22 cellular contexts compared by ENCODE assay signal in the genomic region with DNA sequence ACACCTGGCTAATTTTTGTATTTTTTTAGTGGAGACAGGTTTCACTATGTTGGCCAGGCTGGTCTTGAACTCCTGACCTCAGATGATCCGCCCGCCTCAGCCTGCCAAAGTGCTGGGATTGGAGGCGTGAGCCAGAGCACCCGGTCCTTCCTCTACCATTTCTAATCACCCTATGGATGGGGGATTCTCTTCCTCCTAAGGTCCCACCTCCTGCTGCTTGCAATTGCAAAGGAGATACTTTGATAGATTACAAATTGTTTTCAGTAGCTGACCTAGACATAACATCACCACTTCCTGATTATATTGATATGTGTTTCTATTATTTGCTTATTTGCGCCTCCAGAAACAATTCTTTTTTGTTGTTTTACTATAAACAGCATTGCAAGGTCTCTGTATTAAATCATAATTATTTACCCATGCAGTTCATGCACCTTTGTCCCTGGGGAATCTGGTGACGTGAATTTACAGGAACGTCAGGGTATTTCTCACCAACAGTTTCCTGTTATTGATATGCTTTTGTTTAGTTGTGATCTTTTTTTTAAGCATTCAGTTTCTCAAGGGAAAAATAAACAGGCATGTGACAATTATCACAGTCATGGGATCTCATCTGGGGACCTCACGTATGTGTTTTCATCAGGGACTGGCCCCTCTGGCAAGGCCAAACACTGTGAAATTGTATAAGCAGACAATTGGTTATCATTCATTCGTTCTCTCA. TPM values are rescaled to one million over a fixed set of nuclear protein-coding genes. Genes with fewer than 3 reads are reported as not detected.
"Had no signal": no experiment of that assay in that cellular context is flagged by ENCODE, and none has a peak within 500 bp of the region (broad histone marks: within the 10 kb centered on the region; RNA-seq: fewer than 3 reads in every experiment).

No MANE protein-coding gene starts in this region.

- H3K4me1 Mint-ChIP-seq: activated B cell treated with CpG ODN at 0.5 μM for 24 hours; central memory CD8-positive, alpha-beta T cell had no signal

- H3K27ac Mint-ChIP-seq: activated B cell treated with CpG ODN at 0.5 μM for 24 hours; activated CD4-positive, alpha-beta T cell treated with anti-CD3 and anti-CD28 coated beads, Interleukin-2, amount 10 ng/mL, durations not matched to agents 7 days and 5 days; activated naive CD8-positive, alpha-beta T cell; effector memory CD8-positive, alpha-beta T cell; natural killer cell treated with Interleukin-12 subunit alpha and Interleukin-12 subunit beta and Interleukin-15 and Interleukin-18, amount 100 ng/mL, for 72 hours; T-helper 17 cell had no signal

- H3K9me3 Mint-ChIP-seq: activated B cell treated with CpG ODN at 0.5 μM for 24 hours; central memory CD8-positive, alpha-beta T cell; effector memory CD8-positive, alpha-beta T cell; natural killer cell treated with Interleukin-12 subunit alpha and Interleukin-12 subunit beta and Interleukin-15 and Interleukin-18, amount 100 ng/mL, for 72 hours had no signal

- H3K4me3 ChIP-seq: body of pancreas, hepatocyte, lung, skin epidermis, tibial nerve, vagina had no signal

- H3K36me3 Mint-ChIP-seq: activated naive CD8-positive, alpha-beta T cell; natural killer cell treated with Interleukin-12 subunit alpha and Interleukin-12 subunit beta and Interleukin-15 and Interleukin-18, amount 100 ng/mL, for 72 hours had no signal

- DNase-seq: activated B cell treated with CpG ODN at 0.5 μM for 24 hours; activated CD4-positive, alpha-beta T cell treated with anti-CD3 and anti-CD28 coated beads, Interleukin-2, amount 10 ng/mL, durations not matched to agents 7 days and 5 days; activated CD8-positive, alpha-beta memory T cell treated with anti-CD3 and anti-CD28 coated beads, Interleukin-2, amount 50 U/mL, for 48 hours; activated gamma-delta T cell treated with Interleukin-2 at 50 U/mL for 16 hours; amygdala; body of pancreas; effector memory CD8-positive, alpha-beta T cell; islet precursor cell; stimulated activated CD4-positive, alpha-beta T cell treated with anti-CD3 and anti-CD28 coated beads, Interleukin-4, amount 100 ng/mL, for 4 hours; stimulated activated CD8-positive, alpha-beta memory T cell treated with anti-CD3 and anti-CD28 coated beads, Interleukin-4, amount 100 ng/mL, for 48 hours; stimulated activated naive CD4-positive, alpha-beta T cell treated with Interleukin-2 at 50 U/mL for 16 hours; substantia nigra; T-helper 17 cell had no signal

- H3K4me3 Mint-ChIP-seq: activated B cell treated with CpG ODN at 0.5 μM for 24 hours; activated CD4-positive, alpha-beta T cell treated with anti-CD3 and anti-CD28 coated beads, Interleukin-2, amount 10 ng/mL, durations not matched to agents 7 days and 5 days; activated naive CD8-positive, alpha-beta T cell; central memory CD8-positive, alpha-beta T cell; effector memory CD8-positive, alpha-beta T cell; natural killer cell treated with Interleukin-12 subunit alpha and Interleukin-12 subunit beta and Interleukin-15 and Interleukin-18, amount 100 ng/mL, for 72 hours; T-helper 17 cell had no signal

- ATAC-seq: body of pancreas; effector memory CD8-positive, alpha-beta T cell; natural killer cell treated with Interleukin-12 subunit alpha and Interleukin-12 subunit beta and Interleukin-15 and Interleukin-18, amount 100 ng/mL, for 72 hours; T-helper 17 cell had no signal

- H3K27me3 Mint-ChIP-seq: activated naive CD8-positive, alpha-beta T cell; central memory CD8-positive, alpha-beta T cell; effector memory CD8-positive, alpha-beta T cell had no signal

RNA-seq across cellular contexts. Expression of a gene that starts 43.2 kb away (rescaled TPM):
- total RNA-seq: activated B cell treated with CpG ODN at 0.5 μM for 24 hours; activated CD4-positive, alpha-beta T cell treated with anti-CD3 and anti-CD28 coated beads, Interleukin-2, amount 10 ng/mL, durations not matched to agents 7 days and 5 days; mononuclear cell; T-helper 17 cell; vagina had no signal
